Comparison of ENCODE assay signal across 21 cellular contexts in genomic region chr22:19504900-19505734, GRCh38. TPM values are rescaled to one million over a fixed set of nuclear protein-coding genes. Genes with fewer than 3 reads are reported as not detected.
DNase-seq lines count a peak whose midpoint lies in the region; ATAC-seq and TF ChIP-seq lines count a peak whose summit lies in the region.
"Had no signal": no experiment of that assay in that cellular context is flagged by ENCODE, and none has a peak within 500 bp of the region (broad histone marks: within the 10 kb centered on the region; RNA-seq: fewer than 3 reads in every experiment).

No MANE protein-coding gene starts in this region.

- POLR2A ChIA-PET in HEK293T (lab: Yijun Ruan, JAX), result interaction anchor here (1.0 to 1.4 kb wide), 2 partner anchors 8 to 26 kb away, joined by 3 to 4 read pairs; partner anchors contain the start of gene CDC45

- no peak overlapping the region for H3K4me3 Mint-ChIP-seq in activated T-helper 17 cell treated with anti-CD3 and anti-CD28 coated beads, Interleukin-2, amount 50 U/mL, for 72 hours

- H2AFZ ChIP-seq in osteoblast (ENCODE audit: low read length), result no peak overlapping the region
- H2AFZ ChIP-seq: parathyroid adenoma had no signal

- H3K4me1 ChIP-seq in osteoblast (ENCODE audit: insufficient read depth, low read length), result no peaks in the 10 kb centered on the region
- H3K4me1 ChIP-seq: colonic mucosa, gastroesophageal sphincter, lower lobe of right lung, parathyroid adenoma, upper lobe of left lung had no signal

- H3K4me3 ChIP-seq in osteoblast (ENCODE audit: insufficient read depth, low read length), result no peak overlapping the region
- H3K4me3 ChIP-seq: colonic mucosa, gastroesophageal sphincter, lower lobe of right lung, upper lobe of left lung had no signal

- no peak overlapping the region for H3K4me2 ChIP-seq in osteoblast (ENCODE audit: insufficient read depth, low read length)

- no peak overlapping the region for H3K27ac ChIP-seq in osteoblast (ENCODE audit: low read depth, low read length)
- H3K27ac ChIP-seq: colonic mucosa, gastroesophageal sphincter, lower lobe of right lung, parathyroid adenoma, upper lobe of left lung had no signal

- H3K27me3 ChIP-seq in osteoblast (ENCODE audit: insufficient read depth, low read length), result no peaks in the 10 kb centered on the region
- H3K27me3 ChIP-seq: colonic mucosa, gastroesophageal sphincter, upper lobe of left lung had no signal

- DNase-seq in activated effector memory CD4-positive, alpha-beta T cell treated with anti-CD3 and anti-CD28 coated beads, Interleukin-2, amount 50 U/mL, for 16 hours, result peak; percentile 41
- no peak for DNase-seq in activated effector memory CD4-positive, alpha-beta T cell treated with Interleukin-2 at 50 U/mL for 16 hours
- DNase-seq in HEK293T (ENCODE audit: extremely low spot score) (peak; percentile 6), osteoblast (ENCODE audit: insufficient read length, low spot score, missing footprints) (peak; percentile 15), omental fat pad (ENCODE audit: low spot score) (no peak)
- no peak for DNase-seq in activated CD4-positive, CD25-positive, alpha-beta regulatory T cell treated with anti-CD3 and anti-CD28 coated beads, Interleukin-2, amount 50 U/mL, for 72 hours
- DNase-seq: C1 segment of cervical spinal cord, colonic mucosa, H7, Karpas-422, lower lobe of right lung, NCI-H1694 treated with DMSO at 0.1 percent for 48 hours, NCI-H2171 treated with DMSO at 0.1 percent for 48 hours, NCI-H524 treated with DMSO at 0.1 percent for 48 hours, upper lobe of left lung had no signal

- H3K36me3 Mint-ChIP-seq in activated T-helper 17 cell treated with anti-CD3 and anti-CD28 coated beads, Interleukin-2, amount 50 U/mL, for 72 hours (ENCODE audit: low read depth), result peaks cover 46% of the 10 kb centered on the region

- H4K20me1 ChIP-seq in osteoblast (ENCODE audit: insufficient read depth, low read length), result no peaks in the 10 kb centered on the region

- peaks cover 10% of the 10 kb centered on the region for H3K4me1 Mint-ChIP-seq in activated T-helper 17 cell treated with anti-CD3 and anti-CD28 coated beads, Interleukin-2, amount 50 U/mL, for 72 hours

- no peaks in the 10 kb centered on the region for H3K9me3 ChIP-seq in osteoblast (ENCODE audit: low read depth, low read length)
- H3K9me3 ChIP-seq: colonic mucosa, gastroesophageal sphincter, lower lobe of right lung, upper lobe of left lung had no signal

- H3K27me3 Mint-ChIP-seq in activated T-helper 17 cell treated with anti-CD3 and anti-CD28 coated beads, Interleukin-2, amount 50 U/mL, for 72 hours, result no peaks in the 10 kb centered on the region

- no peaks in the 10 kb centered on the region for H3K79me2 ChIP-seq in osteoblast (ENCODE audit: insufficient read depth, low read length)
- H3K79me2 ChIP-seq: parathyroid adenoma had no signal

- ATAC-seq in activated T-helper 17 cell treated with anti-CD3 and anti-CD28 coated beads, Interleukin-2, amount 50 U/mL, for 72 hours (replicated peaks), result no peak
- ATAC-seq in GM19023 (IDR thresholded peaks at IDR 0.05; ENCODE audit: unreplicated experiment) (no peak), omental fat pad (ENCODE audit: low FRiP score) (no peak)
- ATAC-seq: gastroesophageal sphincter, sciatic nerve had no signal

- CTCF ChIA-PET in HEK293T (lab: Yijun Ruan, JAX), result interaction anchor here (0.6 to 1.0 kb wide), 2 partner anchors 26 to 506 kb away, joined by 3 to 4 read pairs; partner anchors contain the start of genes CDC45 and UFD1

- TF ChIP-seq CTCF in osteoblast (IDR thresholded peaks at IDR 0.05; ENCODE audit: extremely low read depth, low read depth, low read length) (no peak), omental fat pad (IDR thresholded peaks at IDR 0.05) (no peak)

- no peaks in the 10 kb centered on the region for H3K36me3 ChIP-seq in osteoblast (ENCODE audit: insufficient read depth, low read length)
- H3K36me3 ChIP-seq: colonic mucosa, gastroesophageal sphincter, lower lobe of right lung, upper lobe of left lung had no signal

- peak overlapping the region; percentile 63 for H3K27ac Mint-ChIP-seq in activated T-helper 17 cell treated with anti-CD3 and anti-CD28 coated beads, Interleukin-2, amount 50 U/mL, for 72 hours

- H3K9me3 Mint-ChIP-seq in activated T-helper 17 cell treated with anti-CD3 and anti-CD28 coated beads, Interleukin-2, amount 50 U/mL, for 72 hours, result no peaks in the 10 kb centered on the region

TF ChIP-seq in HEK293T, 16 proteins besides CTCF, POLR2A, EP300 and RAD21:
- TF ChIP-seq BHLHE40 (IDR thresholded peaks at IDR 0.05; ENCODE audit: borderline replicate concordance) (no peak), TARDBP (IDR thresholded peaks at IDR 0.05) (no peak), ZNF384 (IDR thresholded peaks at IDR 0.05) (no peak), SP1 (IDR thresholded peaks at IDR 0.05) (no peak), NFRKB (IDR thresholded peaks at IDR 0.05) (no peak), CTBP1 (IDR thresholded peaks at IDR 0.05; ENCODE audit: borderline replicate concordance) (no peak), ELF4 (IDR thresholded peaks at IDR 0.05) (no peak), FOXM1 (IDR thresholded peaks at IDR 0.05; ENCODE audit: borderline replicate concordance) (no peak), LEF1 (IDR thresholded peaks at IDR 0.05; ENCODE audit: borderline replicate concordance) (no peak), FOXA1 (IDR thresholded peaks at IDR 0.05) (no peak), FOXK2 (IDR thresholded peaks at IDR 0.05) (no peak)
- TF ChIP-seq, protein P1, sequence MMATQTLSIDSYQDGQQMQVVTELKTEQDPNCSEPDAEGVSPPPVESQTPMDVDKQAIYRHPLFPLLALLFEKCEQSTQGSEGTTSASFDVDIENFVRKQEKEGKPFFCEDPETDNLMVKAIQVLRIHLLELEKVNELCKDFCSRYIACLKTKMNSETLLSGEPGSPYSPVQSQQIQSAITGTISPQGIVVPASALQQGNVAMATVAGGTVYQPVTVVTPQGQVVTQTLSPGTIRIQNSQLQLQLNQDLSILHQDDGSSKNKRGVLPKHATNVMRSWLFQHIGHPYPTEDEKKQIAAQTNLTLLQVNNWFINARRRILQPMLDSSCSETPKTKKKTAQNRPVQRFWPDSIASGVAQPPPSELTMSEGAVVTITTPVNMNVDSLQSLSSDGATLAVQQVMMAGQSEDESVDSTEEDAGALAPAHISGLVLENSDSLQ (IDR thresholded peaks at IDR 0.05), result no peak

RNA-seq across cellular contexts. Expression of gene CLDN5, which starts 19.1 kb away (rescaled TPM):
- total RNA-seq in activated T-helper 17 cell treated with anti-CD3 and anti-CD28 coated beads, Interleukin-2, amount 50 U/mL, for 72 hours, result under 1 TPM in 1 of 2 donors, not detected in 1; 0.13 TPM
- total RNA-seq in osteoblast, result not detected in 2 replicates
- 100 to 1,000 TPM in 2 of 4 donors, 10 to 100 TPM in 2; 67.6 to 367 (median 162) TPM for total RNA-seq in omental fat pad
- total RNA-seq: activated CD8-positive, alpha-beta memory T cell treated with anti-CD3 and anti-CD28 coated beads for 36 hours had no signal

RNA-seq across cellular contexts. Expression of gene CDC45, which starts 25.4 kb away (rescaled TPM):
- total RNA-seq in activated T-helper 17 cell treated with anti-CD3 and anti-CD28 coated beads, Interleukin-2, amount 50 U/mL, for 72 hours, result 10 to 100 TPM; 64.2 to 99.9 TPM
- total RNA-seq in osteoblast (0.72 and 1.5 TPM in 2 replicates), omental fat pad (1 to 10 TPM in 2 of 4 donors, under 1 TPM in 1, not detected in 1; 0.95 to 1.4 (median 1.2) TPM)
- total RNA-seq: sciatic nerve had no signal

RNA-seq across cellular contexts. Expression of gene UFD1, which starts 26.1 kb away (rescaled TPM):
- total RNA-seq in activated T-helper 17 cell treated with anti-CD3 and anti-CD28 coated beads, Interleukin-2, amount 50 U/mL, for 72 hours, result 10 to 100 TPM; 56.0 to 93.5 TPM
- total RNA-seq in osteoblast (53.9 and 56.8 TPM in 2 replicates), omental fat pad (10 to 100 TPM; 32.3 to 47.5 (median 40.3) TPM)

RNA-seq across cellular contexts. Expression of gene C22orf39, which starts 57.6 kb away (rescaled TPM):
- 10 to 100 TPM; 18.6 to 21.7 TPM for total RNA-seq in activated T-helper 17 cell treated with anti-CD3 and anti-CD28 coated beads, Interleukin-2, amount 50 U/mL, for 72 hours
- total RNA-seq in osteoblast, result 14.8 and 15.0 TPM in 2 replicates
- total RNA-seq in omental fat pad, result 10 to 100 TPM; 52.7 to 75.3 (median 57.3) TPM

Comparison
In these comparisons a context has a peak if more than half of its experiments do, and no peak if none do; other contexts are left out.
1. DNase-seq: peak in activated effector memory CD4-positive, alpha-beta T cell treated with anti-CD3 and anti-CD28 coated beads, Interleukin-2, amount 50 U/mL, for 16 hours (single experiment), HEK293T (single experiment) and osteoblast (single experiment); none in activated effector memory CD4-positive, alpha-beta T cell treated with Interleukin-2 at 50 U/mL for 16 hours (single experiment), activated CD4-positive, CD25-positive, alpha-beta regulatory T cell treated with anti-CD3 and anti-CD28 coated beads, Interleukin-2, amount 50 U/mL, for 72 hours (single experiment) and omental fat pad (single experiment).
2. RNA of gene CLDN5, which starts 19.1 kb away (total RNA-seq): 67.6 to 367 TPM in omental fat pad; 0.13 TPM in activated T-helper 17 cell treated with anti-CD3 and anti-CD28 coated beads, Interleukin-2, amount 50 U/mL, for 72 hours and not detected in osteoblast; every median in the first group is over 10 times any median in the second.
3. RNA of gene CDC45, which starts 25.4 kb away (total RNA-seq): 64.2 to 99.9 TPM in activated T-helper 17 cell treated with anti-CD3 and anti-CD28 coated beads, Interleukin-2, amount 50 U/mL, for 72 hours; 0.95 to 1.4 TPM in omental fat pad and 0.72 to 1.5 TPM in osteoblast; every median in the first group is over 10 times any median in the second.